In genomic region chr12:5620896-5621295, GRCh38 we compare ENCODE assay signal across 29 cellular contexts.
"Had no signal": no experiment of that assay in that cellular context is flagged by ENCODE, and none has a peak within 500 bp of the region (broad histone marks: within the 10 kb centered on the region; RNA-seq: fewer than 3 reads in every experiment).

No MANE protein-coding gene starts in this region.

- H3K4me1 Mint-ChIP-seq: neural crest cell; stimulated activated naive B cell treated with anti-CD40 and anti-IgM and Interleukin-4, amounts not matched to agents 10 μg/mL and 1 μg/mL and 100 μg/mL, for 72 hours had no signal

- H3K9me3 Mint-ChIP-seq: nephron; neural crest cell; stimulated activated naive B cell treated with anti-CD40 and anti-IgM and Interleukin-4, amounts not matched to agents 10 μg/mL and 1 μg/mL and 100 μg/mL, for 72 hours had no signal

- H3K27ac Mint-ChIP-seq: naive thymus-derived CD8-positive, alpha-beta T cell; nephron; stimulated activated naive B cell treated with anti-CD40 and anti-IgM and Interleukin-4, amounts not matched to agents 10 μg/mL and 1 μg/mL and 100 μg/mL, for 72 hours had no signal

- H3K9me3 ChIP-seq: left lung, lower lobe of right lung, pancreas, prostate gland, stomach, testis, thyroid gland, transverse colon, upper lobe of left lung had no signal

- H3K27ac ChIP-seq: left lung, lower lobe of right lung, pancreas, prostate gland, skin epidermis, testis, thyroid gland, upper lobe of left lung had no signal

- FAIRE-seq: kidney, pancreas had no signal

- H3K36me3 Mint-ChIP-seq: naive thymus-derived CD8-positive, alpha-beta T cell; stimulated activated naive B cell treated with anti-CD40 and anti-IgM and Interleukin-4, amounts not matched to agents 10 μg/mL and 1 μg/mL and 100 μg/mL, for 72 hours had no signal

- H3K4me3 Mint-ChIP-seq: naive thymus-derived CD8-positive, alpha-beta T cell; nephron; neural crest cell; stimulated activated naive B cell treated with anti-CD40 and anti-IgM and Interleukin-4, amounts not matched to agents 10 μg/mL and 1 μg/mL and 100 μg/mL, for 72 hours had no signal

- H3K4me1 ChIP-seq: left lung, lower lobe of right lung, pancreas, prostate gland, testis, thyroid gland had no signal

- H3K27me3 ChIP-seq: left lung, pancreas, stomach, testis, thyroid gland, transverse colon, upper lobe of left lung had no signal

- DNase-seq: hippocampal formation; kidney; left colon; left lung; lower lobe of right lung; mammary epithelial cell; mesenchymal stem cell; naive thymus-derived CD8-positive, alpha-beta T cell; nucleus accumbens; pancreas; posterior cingulate gyrus; retina; right cardiac atrium; stimulated activated CD4-positive, alpha-beta T cell treated with anti-CD3 and anti-CD28 coated beads, Interleukin-12 subunit alpha, Interleukin-12 subunit beta, amount 100 ng/mL, for 4 hours; stimulated activated CD4-positive, alpha-beta T cell treated with anti-CD3 and anti-CD28 coated beads, Interleukin-15, amount 100 ng/mL, for 24 hours; stimulated activated CD4-positive, alpha-beta T cell treated with anti-CD3 and anti-CD28 coated beads, Interleukin-2, amount 100 ng/mL, for 24 hours; stimulated activated CD4-positive, alpha-beta T cell treated with anti-CD3 and anti-CD28 coated beads, Interleukin-4, amount 100 ng/mL, for 1 hour; stimulated activated naive B cell treated with anti-CD40 and anti-IgM and Interleukin-4, amounts not matched to agents 10 μg/mL and 1 μg/mL and 100 μg/mL, for 72 hours; stimulated activated naive CD8-positive, alpha-beta T cell treated with anti-CD3 and anti-CD28 coated beads, Interleukin-15, Interleukin-2, amounts not matched to agents 100 U/mL and 50 U/mL, for 24 hours; stomach; testis; thyroid gland; transverse colon; upper lobe of left lung had no signal

- H3K4me3 ChIP-seq: left lung, lower lobe of right lung, pancreas, prostate gland, skin epidermis, stomach, testis, thyroid gland, transverse colon, upper lobe of left lung had no signal

- ATAC-seq: left colon; left lung; lower lobe of right lung; naive thymus-derived CD8-positive, alpha-beta T cell; pancreas; right cardiac atrium; sciatic nerve; stimulated activated naive B cell treated with anti-CD40 and anti-IgM and Interleukin-4, amounts not matched to agents 10 μg/mL and 1 μg/mL and 100 μg/mL, for 72 hours; stimulated activated naive CD8-positive, alpha-beta T cell treated with anti-CD3 and anti-CD28 coated beads, Interleukin-15, Interleukin-2, amounts not matched to agents 100 U/mL and 50 U/mL, for 24 hours had no signal

- H3K36me3 ChIP-seq: left lung, lower lobe of right lung, pancreas, prostate gland, stomach, thyroid gland, transverse colon, upper lobe of left lung had no signal
